In the genomic region with DNA sequence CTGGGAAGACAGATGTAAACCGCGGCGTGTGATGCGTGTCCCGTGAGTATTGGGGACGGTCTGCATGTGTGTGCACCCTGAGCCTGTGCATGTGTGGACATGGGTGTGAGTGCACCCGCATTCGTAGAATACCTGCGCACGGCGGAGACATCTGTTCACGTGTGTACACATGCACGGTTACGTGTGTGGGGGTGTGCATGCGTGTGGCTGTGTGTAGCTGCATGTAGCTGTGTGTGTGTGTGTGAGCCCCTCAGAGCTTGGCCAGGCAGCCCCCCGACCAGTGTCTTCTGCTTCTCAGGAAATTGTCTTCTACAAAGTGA, we compare ENCODE assay signal across 23 cellular contexts. TPM values are rescaled to one million over a fixed set of nuclear protein-coding genes. Genes with fewer than 3 reads are reported as not detected.
DNase-seq lines count a peak whose midpoint lies in the region; ATAC-seq and TF ChIP-seq lines count a peak whose summit lies in the region.
"Had no signal": no experiment of that assay in that cellular context is flagged by ENCODE, and none has a peak within 500 bp of the region (broad histone marks: within the 10 kb centered on the region; RNA-seq: fewer than 3 reads in every experiment).

No MANE protein-coding gene starts in this region.

- intact Hi-C loops in Right ventricle myocardium inferior (cut with DNase I): no loop called here
- intact Hi-C loops in left cardiac atrium (cut with DNase I): no loop called here

- TF ChIP-seq CTCF in GM10248 (IDR thresholded peaks at IDR 0.05; ENCODE audit: control extremely low read depth, extremely low read depth, low read depth, missing control alignments): no peak

- peak; percentile 33 for DNase-seq in Right ventricle myocardium inferior (ENCODE audit: missing footprints)
- no peak for DNase-seq in left cardiac atrium
- peak; percentile 3 for DNase-seq in retina
- no peak for DNase-seq in T-helper 1 cell
- DNase-seq in SHP77 (lab: John Stamatoyannopoulos, UW): no peak
- no peak for DNase-seq in GM10248 (ENCODE audit: extremely low spot score)
- DNase-seq: 8988T, ACHN, BE2C, DMS153, NCI-H1048, NCI-H1417, NCI-H1694, NCI-H2081, NCI-H2227 treated with DMSO at 0.1 percent for 48 hours, NCI-H526 treated with DMSO at 0.1 percent for 48 hours, SIG-M5 had no signal

- CTCF ChIA-PET in GM10248 (lab: Yijun Ruan, JAX): no interaction called here

- H3K27me3 ChIP-seq in layer of hippocampus (ENCODE audit: control insufficient read depth, insufficient read depth, low read length): peaks cover 4% of the 10 kb centered on the region

- ATAC-seq in Right ventricle myocardium inferior: no peak
- ATAC-seq in left cardiac atrium: no peak
- ATAC-seq: Panc1 had no signal

- POLR2A ChIA-PET in GM10248 (lab: Yijun Ruan, JAX): no interaction called here

- peak overlapping the region; percentile 91 for H3K27ac ChIP-seq in layer of hippocampus (ENCODE audit: low read depth, low read length)
- H3K27ac ChIP-seq: HL-60, RWPE1 had no signal

RNA-seq across cellular contexts. Expression of gene ATP5ME, which starts 19.6 kb away (rescaled TPM):
- total RNA-seq in Right ventricle myocardium inferior (1,162 TPM), left cardiac atrium (100 to 1,000 TPM; 770 to 781 TPM)

RNA-seq across cellular contexts. Expression of gene MYL5, which starts 19.9 kb away (rescaled TPM):
- total RNA-seq in Right ventricle myocardium inferior (3.9 TPM), left cardiac atrium (1 to 10 TPM; 5.4 to 5.9 TPM)

RNA-seq across cellular contexts. Expression of gene PDE6B, which starts 29.1 kb away (rescaled TPM):
- 1.7 TPM for total RNA-seq in Right ventricle myocardium inferior
- total RNA-seq in left cardiac atrium: 1 to 10 TPM; 4.7 to 5.2 TPM
- total RNA-seq: NCI-H460, OCI-LY7 had no signal

RNA-seq across cellular contexts. Expression of gene SLC49A3, which starts 34.5 kb away (rescaled TPM):
- total RNA-seq in Right ventricle myocardium inferior (17.3 TPM), left cardiac atrium (10 to 100 TPM; 14.0 to 17.2 TPM)
- total RNA-seq: NCI-H460, OCI-LY7 had no signal

RNA-seq across cellular contexts. Expression of gene PCGF3, which starts 51.1 kb away (rescaled TPM):
- total RNA-seq in Right ventricle myocardium inferior (21.7 TPM), left cardiac atrium (10 to 100 TPM; 21.4 to 26.6 TPM)

Comparison
In these comparisons a context has a peak if more than half of its experiments do, and no peak if none do; other contexts are left out.
1. DNase-seq: peak in Right ventricle myocardium inferior (single experiment) and retina (single experiment); none in left cardiac atrium (single experiment), T-helper 1 cell (0 of 5), SHP77 (0 of 2) and GM10248 (single experiment).